Comparison of ENCODE assay signal across 9 cellular contexts in genomic region chr4:102222838-102223237, GRCh38.
"Had no signal": no experiment of that assay in that cellular context is flagged by ENCODE, and none has a peak within 500 bp of the region (broad histone marks: within the 10 kb centered on the region; RNA-seq: fewer than 3 reads in every experiment).

No MANE protein-coding gene starts in this region.

- H3K36me3 ChIP-seq: HAP-1 had no signal

- H2AFZ ChIP-seq: GM23248 had no signal

- H3K4me3 ChIP-seq: GM23248, HAP-1 had no signal

- H3K9ac ChIP-seq: GM23248, KMS-11 had no signal

- DNase-seq: GM23248, H7, HFFc6, Karpas-422, KBM-7 had no signal

- ATAC-seq: HCT116 had no signal

- H3K4me2 ChIP-seq: KMS-11 had no signal

- H3K27ac ChIP-seq: GM23248, HL-60, KMS-11 had no signal
